In the genomic region with DNA sequence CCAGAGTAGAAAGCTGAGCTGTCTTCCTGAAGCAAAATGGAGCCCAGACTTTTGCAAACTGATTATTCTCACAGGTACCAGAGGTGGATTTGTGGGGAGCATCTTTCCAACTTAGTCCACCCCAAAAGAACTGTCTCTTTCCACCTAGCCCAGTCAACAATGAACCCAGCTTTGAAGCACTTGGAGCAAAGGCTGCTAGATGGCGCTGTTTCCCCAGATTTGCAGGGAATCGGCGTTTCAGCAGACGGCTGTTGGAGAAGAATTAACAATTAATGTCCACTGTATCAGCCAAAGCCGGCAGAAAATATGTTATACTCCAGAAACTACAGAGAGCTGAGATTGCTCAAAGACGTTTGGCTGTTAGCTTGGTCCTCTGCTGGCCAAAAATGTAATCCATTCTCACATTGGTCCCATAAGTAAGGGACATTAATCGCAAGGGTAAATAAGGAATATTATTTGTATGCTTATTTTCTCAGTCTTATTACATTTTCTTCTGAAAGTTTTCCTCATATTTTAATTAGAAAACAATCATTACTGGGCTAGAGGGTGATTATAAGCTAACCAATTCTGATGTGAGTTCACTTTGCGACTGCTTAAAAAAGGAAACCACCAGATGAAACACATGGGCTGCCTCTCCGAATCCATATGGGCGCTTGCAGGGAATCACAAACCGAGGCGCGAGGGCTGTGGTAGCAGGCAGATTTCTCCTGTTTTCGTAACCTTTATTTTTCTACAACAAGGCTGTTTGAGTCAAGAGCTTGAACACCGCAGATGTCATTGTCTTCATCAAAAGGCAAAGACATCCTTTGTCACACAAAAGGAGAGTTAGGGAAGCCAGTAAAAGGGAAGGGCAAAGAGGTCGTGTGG, we compare ENCODE assay signal across 7 cellular contexts.
DNase-seq lines count a peak whose midpoint lies in the region; FAIRE-seq and TF ChIP-seq lines count a peak whose summit lies in the region.

No MANE protein-coding gene starts in this region.

- no peak overlapping the region for H4K91ac ChIP-seq in neuronal stem cell (ENCODE audit: low read depth, low read length, poor library complexity)

- H2BK12ac ChIP-seq in neuronal stem cell (ENCODE audit: low read length): no peak overlapping the region

- H3K9ac ChIP-seq in fibroblast of lung (ENCODE audit: insufficient read depth, low read length) (no peak overlapping the region), neuronal stem cell (ENCODE audit: low read depth, low read length, poor library complexity) (no peak overlapping the region)

- no peaks in the 10 kb centered on the region for H3K79me1 ChIP-seq in neuronal stem cell (ENCODE audit: low read depth, low read length)

- H2AFZ ChIP-seq in fibroblast of lung (ENCODE audit: low read length) (no peak overlapping the region), neuronal stem cell (ENCODE audit: low read length) (peak overlapping the region; percentile 7)

- H3K4me1 ChIP-seq in DOHH2 (ENCODE audit: control insufficient read depth, low read length): no peaks in the 10 kb centered on the region
- no peaks in the 10 kb centered on the region for H3K4me1 ChIP-seq in fibroblast of lung (ENCODE audit: control insufficient read depth, extremely low read depth, insufficient read depth, low read length)
- peaks cover 4 to 10% of the 10 kb centered on the region in 2 donors for H3K4me1 ChIP-seq in neuronal stem cell (ENCODE audit: control insufficient read depth in 2 of 2, insufficient read depth in 1 of 2, low read depth in 1 of 2, low read length in 2 of 2)

- H3K27ac ChIP-seq in DOHH2 (ENCODE audit: low read depth, low read length) (no peak overlapping the region), fibroblast of lung (ENCODE audit: insufficient read depth, low read length) (no peak overlapping the region), neuronal stem cell (replicated peaks; ENCODE audit: low read length) (no peak overlapping the region)

- H3K18ac ChIP-seq in neuronal stem cell (ENCODE audit: low read length): no peak overlapping the region

- no peak overlapping the region for H2BK120ac ChIP-seq in neuronal stem cell (ENCODE audit: low read depth, low read length)

- no peaks in the 10 kb centered on the region for H3K79me2 ChIP-seq in DOHH2 (ENCODE audit: control insufficient read depth, low read length)
- H3K79me2 ChIP-seq in fibroblast of lung (ENCODE audit: control insufficient read depth, insufficient read depth, low read length): no peaks in the 10 kb centered on the region

- H4K20me1 ChIP-seq in DOHH2 (ENCODE audit: control insufficient read depth, insufficient read depth, low read depth, low read length) (no peaks in the 10 kb centered on the region), fibroblast of lung (ENCODE audit: control insufficient read depth, extremely low read depth, insufficient read depth, low read length) (no peaks in the 10 kb centered on the region)

- H3K9me3 ChIP-seq in DOHH2 (ENCODE audit: control insufficient read depth, insufficient read depth, low read length) (no peaks in the 10 kb centered on the region), fibroblast of lung (ENCODE audit: control insufficient read depth, insufficient read depth, low read depth, low read length) (no peaks in the 10 kb centered on the region), neuronal stem cell (replicated peaks in 1 of 2; ENCODE audit: control insufficient read depth in 2 of 2, insufficient read depth in 1 of 2, low read depth in 1 of 2, low read length in 2 of 2) (peaks cover 0 to 3% of the 10 kb centered on the region in 2 donors)

- no peaks in the 10 kb centered on the region for H3F3A ChIP-seq in DOHH2 (ENCODE audit: control insufficient read depth, insufficient read depth)

- H3K27me3 ChIP-seq in DOHH2 (ENCODE audit: control insufficient read depth, low read length) (0 out of 2 replicates have a peak, but pooled peaks cover 3% of the 10 kb centered on the region), fibroblast of lung (ENCODE audit: control insufficient read depth, insufficient read depth, low read length) (no peaks in the 10 kb centered on the region), neuronal stem cell (ENCODE audit: control insufficient read depth in 3 of 3, insufficient read depth in 3 of 3, low read depth in 1 of 3, low read length in 3 of 3) (peaks cover 0 to 13% (median 0%) of the 10 kb centered on the region in 3 experiments)

- H3K4ac ChIP-seq in neuronal stem cell (ENCODE audit: low read length): no peak overlapping the region

- FAIRE-seq in HTR-8/SVneo (lab: Jason Lieb, UNC): no peak

- H3K14ac ChIP-seq in neuronal stem cell (ENCODE audit: low read length): no peak overlapping the region

- H3K9me2 ChIP-seq in DOHH2 (replicated peaks; ENCODE audit: control insufficient read depth, low read length): no peaks in the 10 kb centered on the region

- H2BK15ac ChIP-seq in neuronal stem cell (ENCODE audit: low read length): no peak overlapping the region

- H3K4me3 ChIP-seq in DOHH2 (ENCODE audit: low read length) (no peak overlapping the region), fibroblast of lung (replicated peaks in 1 of 4; ENCODE audit: control extremely low read depth in 1 of 4, insufficient read depth in 1 of 4, low read depth in 3 of 4, low read length in 4 of 4) (no peak overlapping the region), neuronal stem cell (ENCODE audit: low read length in 2 of 2) (no peak overlapping the region)

- H3K4me2 ChIP-seq in DOHH2 (ENCODE audit: low read length): no peak overlapping the region
- no peak overlapping the region for H3K4me2 ChIP-seq in fibroblast of lung (ENCODE audit: extremely low read depth, insufficient read depth, low read length)
- peak overlapping the region; percentile 67 for H3K4me2 ChIP-seq in neuronal stem cell (ENCODE audit: insufficient read depth, low read length, poor library complexity, severe bottlenecking)

- H2AK5ac ChIP-seq in neuronal stem cell (ENCODE audit: low read depth, low read length): no peak overlapping the region

- no CpG with 5 or more reads among the region's 16 CpGs for WGBS in neuronal stem cell (ENCODE audit: extremely low coverage in 2 of 2, insufficient read length in 2 of 2, insufficient replicate concordance in 1 of 2), 2 donors

- TF ChIP-seq CTCF in DOHH2 (IDR thresholded peaks at IDR 0.05; ENCODE audit: low read depth, low read length, poor library complexity, severe bottlenecking) (peak; percentile 90), GM20000 (IDR thresholded peaks at IDR 0.05; ENCODE audit: extremely low read depth, missing control alignments) (peak; percentile 86), fibroblast of lung (conservative IDR thresholded peaks at IDR 0.05 in 1 of 2, IDR thresholded peaks at IDR 0.05 in 1 of 2; ENCODE audit: low read depth in 1 of 2, low read length in 2 of 2) (peak; percentile 27 to 50)

- H3K23ac ChIP-seq in neuronal stem cell (ENCODE audit: low read depth, low read length, poor library complexity): no peak overlapping the region

- H4K8ac ChIP-seq in neuronal stem cell (ENCODE audit: low read depth, low read length): no peak overlapping the region

- DNase-seq in GM20000 (ENCODE audit: low spot score) (peak; percentile 55), NCI-H1105 (lab: John Stamatoyannopoulos, UW) (peak; percentile 72), SKM-1 treated with dmso at 0.1 percent for 144 hours (lab: John Stamatoyannopoulos, UW; ENCODE audit: unreplicated experiment) (peak; percentile 14), fibroblast of lung (ENCODE audit: low read depth in 2 of 2) (peak; percentile 14 to 39), neuronal stem cell (ENCODE audit: low spot score) (peak; percentile 81), HTR-8/SVneo (ENCODE audit: insufficient read length, low spot score) (no peak)

- H3K36me3 ChIP-seq in DOHH2 (ENCODE audit: control insufficient read depth, low read length) (no peaks in the 10 kb centered on the region), fibroblast of lung (ENCODE audit: control insufficient read depth, insufficient read depth, low read length) (no peaks in the 10 kb centered on the region), neuronal stem cell (replicated peaks in 1 of 2; ENCODE audit: control insufficient read depth in 2 of 2, insufficient read depth in 2 of 2, low read length in 2 of 2) (no peaks in the 10 kb centered on the region)

- H2BK5ac ChIP-seq in neuronal stem cell (ENCODE audit: low read length): no peak overlapping the region

Comparison
In these comparisons a context has a peak if more than half of its experiments do, and no peak if none do; other contexts are left out.
1. CTCF ChIP-seq: peak in every context shown above with its lines; median percentile 90 in DOHH2; 86 in GM20000; 38 in fibroblast of lung.